ENCODE assay signal across 8 cellular contexts in the genomic region with DNA sequence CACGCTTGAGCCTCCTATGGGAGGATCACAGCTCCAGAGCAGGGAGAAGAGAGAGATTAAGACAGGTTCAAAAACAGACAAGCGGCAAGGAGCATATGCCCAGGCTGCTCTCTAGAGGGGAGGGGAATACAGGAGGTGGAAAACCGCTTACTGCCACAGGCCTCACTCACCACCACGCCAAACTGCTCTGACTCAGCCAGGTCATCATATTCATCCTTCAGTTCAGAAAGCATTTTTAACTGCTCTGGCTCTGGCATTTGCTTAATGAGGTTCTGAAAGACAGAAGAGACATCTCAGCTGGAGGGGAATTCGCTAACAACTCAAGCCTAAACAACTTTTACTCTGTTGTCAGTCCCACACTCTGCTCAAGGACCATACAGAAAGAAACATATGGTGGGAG. TPM values are rescaled to one million over a fixed set of nuclear protein-coding genes. Genes with fewer than 3 reads are reported as not detected.
DNase-seq lines count a peak whose midpoint lies in the region; ATAC-seq and TF ChIP-seq lines count a peak whose summit lies in the region.

No MANE protein-coding gene starts in this region.

- DNase-seq in A673 (ENCODE audit: low spot score) = no peak
- no peak for DNase-seq in activated T-helper 1 cell treated with anti-CD3 and anti-CD28 coated beads, Interleukin-12 subunit alpha, Interleukin-12 subunit beta, Interleukin-2, Interleukin-4 antibody, amounts not matched to agents 30 ng/mL and 10 ng/mL and 1 ng/mL, durations not matched to agents 14 hours and 24 hours and 36 hours (ENCODE audit: low spot score)
- DNase-seq in kidney tubule cell (ENCODE audit: low spot score) = peak; percentile 58
- DNase-seq in SJCRH30 = no peak
- DNase-seq in activated CD4-positive, alpha-beta T cell treated with anti-CD3 and anti-CD28 coated beads for 4 hours = no peak
- no peak for DNase-seq in activated T-cell treated with anti-CD3 and anti-CD28 coated beads for 4 hours

- peaks cover 38% of the 10 kb centered on the region for H3K36me3 ChIP-seq in A673 (ENCODE audit: insufficient read depth, low read length, poor library complexity, severe bottlenecking)
- peaks cover 19% of the 10 kb centered on the region for H3K36me3 ChIP-seq in SJCRH30

- H3K4me1 ChIP-seq in A673 (ENCODE audit: insufficient read depth, low read length, poor library complexity, severe bottlenecking) (peaks cover 38% of the 10 kb centered on the region), SJCRH30 (peaks cover 9% of the 10 kb centered on the region)

- H3K27ac Mint-ChIP-seq in activated T-helper 1 cell treated with anti-CD3 and anti-CD28 coated beads, Interleukin-12 subunit alpha, Interleukin-12 subunit beta, Interleukin-2, Interleukin-4 antibody, amounts not matched to agents 30 ng/mL and 10 ng/mL and 1 ng/mL, durations not matched to agents 14 hours and 24 hours and 36 hours = peak overlapping the region; percentile 66

- no peaks in the 10 kb centered on the region for H3K9me3 Mint-ChIP-seq in activated T-helper 1 cell treated with anti-CD3 and anti-CD28 coated beads, Interleukin-12 subunit alpha, Interleukin-12 subunit beta, Interleukin-2, Interleukin-4 antibody, amounts not matched to agents 30 ng/mL and 10 ng/mL and 1 ng/mL, durations not matched to agents 14 hours and 24 hours and 36 hours

- POLR2A ChIA-PET in A673 (lab: Charles Lee; ENCODE audit: low non-redundant PET) = no interaction called here

- intact Hi-C loops in A673 (cut with micrococcal nuclease; ENCODE audit: unreplicated experiment) = no loop called here
- intact Hi-C loops in activated T-helper 1 cell treated with anti-CD3 and anti-CD28 coated beads, Interleukin-12 subunit alpha, Interleukin-12 subunit beta, Interleukin-2, Interleukin-4 antibody, amounts not matched to agents 30 ng/mL and 10 ng/mL and 1 ng/mL, durations not matched to agents 14 hours and 24 hours and 36 hours (cut with micrococcal nuclease) = no loop called here

- H3K4me1 Mint-ChIP-seq in activated T-helper 1 cell treated with anti-CD3 and anti-CD28 coated beads, Interleukin-12 subunit alpha, Interleukin-12 subunit beta, Interleukin-2, Interleukin-4 antibody, amounts not matched to agents 30 ng/mL and 10 ng/mL and 1 ng/mL, durations not matched to agents 14 hours and 24 hours and 36 hours (ENCODE audit: low read depth) = peaks cover 14% of the 10 kb centered on the region

- TF ChIP-seq CTCF in A673 (conservative IDR thresholded peaks at IDR 0.05; ENCODE audit: low read depth, low read length) = no peak

- ATAC-seq in GM21515 (IDR thresholded peaks at IDR 0.05; ENCODE audit: unreplicated experiment) (peak; percentile 39), GM19351 (IDR thresholded peaks at IDR 0.05; ENCODE audit: unreplicated experiment) (no peak)

- H3K9me3 ChIP-seq in A673 (ENCODE audit: low read depth, low read length, poor library complexity, severe bottlenecking) = no peaks in the 10 kb centered on the region
- H3K9me3 ChIP-seq in SJCRH30 (replicated peaks) = no peaks in the 10 kb centered on the region

- H3K27ac ChIP-seq in A673 (ENCODE audit: low read depth, low read length, poor library complexity, severe bottlenecking) = peak overlapping the region; percentile 66
- H3K27ac ChIP-seq in SJCRH30 = no peak overlapping the region

- no TSS peak for BruUV-seq in A673 (replicated peaks; lab: Mats Ljungman, UMichigan)

- no peak overlapping the region for H3K4me3 Mint-ChIP-seq in activated T-helper 1 cell treated with anti-CD3 and anti-CD28 coated beads, Interleukin-12 subunit alpha, Interleukin-12 subunit beta, Interleukin-2, Interleukin-4 antibody, amounts not matched to agents 30 ng/mL and 10 ng/mL and 1 ng/mL, durations not matched to agents 14 hours and 24 hours and 36 hours

- H3K4me3 ChIP-seq in A673 (ENCODE audit: low read depth, low read length, poor library complexity, severe bottlenecking) (no peak overlapping the region), SJCRH30 (no peak overlapping the region)

- no peaks in the 10 kb centered on the region for H3K27me3 ChIP-seq in A673 (replicated peaks; ENCODE audit: insufficient read depth, low read depth, low read length, poor library complexity)
- H3K27me3 ChIP-seq in SJCRH30 = no peaks in the 10 kb centered on the region

- H3K27me3 Mint-ChIP-seq in activated T-helper 1 cell treated with anti-CD3 and anti-CD28 coated beads, Interleukin-12 subunit alpha, Interleukin-12 subunit beta, Interleukin-2, Interleukin-4 antibody, amounts not matched to agents 30 ng/mL and 10 ng/mL and 1 ng/mL, durations not matched to agents 14 hours and 24 hours and 36 hours (ENCODE audit: insufficient read depth) = no peaks in the 10 kb centered on the region

- peaks cover 41% of the 10 kb centered on the region for H3K36me3 Mint-ChIP-seq in activated T-helper 1 cell treated with anti-CD3 and anti-CD28 coated beads, Interleukin-12 subunit alpha, Interleukin-12 subunit beta, Interleukin-2, Interleukin-4 antibody, amounts not matched to agents 30 ng/mL and 10 ng/mL and 1 ng/mL, durations not matched to agents 14 hours and 24 hours and 36 hours (ENCODE audit: low read depth)

- CTCF ChIA-PET in A673 (lab: Charles Lee) = no interaction called here

RNA-seq across cellular contexts. Expression of gene PCDHGC5, which starts 40.1 kb away (rescaled TPM):
- total RNA-seq in A673 (2021) = 3.4 and 3.6 TPM in 2 replicates
- not detected in 2 replicates for total RNA-seq in activated T-helper 1 cell treated with anti-CD3 and anti-CD28 coated beads, Interleukin-12 subunit alpha, Interleukin-12 subunit beta, Interleukin-2, Interleukin-4 antibody, amounts not matched to agents 30 ng/mL and 10 ng/mL and 1 ng/mL, durations not matched to agents 14 hours and 24 hours and 36 hours
- 1.3 and 2.8 TPM in 2 replicates for total RNA-seq in SJCRH30 (2014; rRNA removed; shearing (Covaris generic))

RNA-seq across cellular contexts. Expression of gene PCDHGC4, which starts 44.2 kb away (rescaled TPM):
- total RNA-seq in A673 (2021) = 3.6 and 3.8 TPM in 2 replicates
- not detected in 2 replicates for total RNA-seq in activated T-helper 1 cell treated with anti-CD3 and anti-CD28 coated beads, Interleukin-12 subunit alpha, Interleukin-12 subunit beta, Interleukin-2, Interleukin-4 antibody, amounts not matched to agents 30 ng/mL and 10 ng/mL and 1 ng/mL, durations not matched to agents 14 hours and 24 hours and 36 hours
- total RNA-seq in SJCRH30 (2014; rRNA removed; shearing (Covaris generic)) = 3.4 and 3.6 TPM in 2 replicates

RNA-seq across cellular contexts. Expression of gene PCDHGC3, which starts 53.2 kb away (rescaled TPM):
- total RNA-seq in A673 (2021) = 103 and 112 TPM in 2 replicates
- 0.31 and 0.32 TPM in 2 replicates for total RNA-seq in activated T-helper 1 cell treated with anti-CD3 and anti-CD28 coated beads, Interleukin-12 subunit alpha, Interleukin-12 subunit beta, Interleukin-2, Interleukin-4 antibody, amounts not matched to agents 30 ng/mL and 10 ng/mL and 1 ng/mL, durations not matched to agents 14 hours and 24 hours and 36 hours
- 105 and 109 TPM in 2 replicates for total RNA-seq in SJCRH30 (2014; rRNA removed; shearing (Covaris generic))

Comparison
In these comparisons a context has a peak if more than half of its experiments do, and no peak if none do; other contexts are left out.
1. RNA of gene PCDHGC3, which starts 53.2 kb away (total RNA-seq): 103 to 112 TPM in A673 and 105 to 109 TPM in SJCRH30; 0.31 to 0.32 TPM in activated T-helper 1 cell treated with anti-CD3 and anti-CD28 coated beads, Interleukin-12 subunit alpha, Interleukin-12 subunit beta, Interleukin-2, Interleukin-4 antibody, amounts not matched to agents 30 ng/mL and 10 ng/mL and 1 ng/mL, durations not matched to agents 14 hours and 24 hours and 36 hours; every median in the first group is over 10 times any median in the second.